In the genomic region with DNA sequence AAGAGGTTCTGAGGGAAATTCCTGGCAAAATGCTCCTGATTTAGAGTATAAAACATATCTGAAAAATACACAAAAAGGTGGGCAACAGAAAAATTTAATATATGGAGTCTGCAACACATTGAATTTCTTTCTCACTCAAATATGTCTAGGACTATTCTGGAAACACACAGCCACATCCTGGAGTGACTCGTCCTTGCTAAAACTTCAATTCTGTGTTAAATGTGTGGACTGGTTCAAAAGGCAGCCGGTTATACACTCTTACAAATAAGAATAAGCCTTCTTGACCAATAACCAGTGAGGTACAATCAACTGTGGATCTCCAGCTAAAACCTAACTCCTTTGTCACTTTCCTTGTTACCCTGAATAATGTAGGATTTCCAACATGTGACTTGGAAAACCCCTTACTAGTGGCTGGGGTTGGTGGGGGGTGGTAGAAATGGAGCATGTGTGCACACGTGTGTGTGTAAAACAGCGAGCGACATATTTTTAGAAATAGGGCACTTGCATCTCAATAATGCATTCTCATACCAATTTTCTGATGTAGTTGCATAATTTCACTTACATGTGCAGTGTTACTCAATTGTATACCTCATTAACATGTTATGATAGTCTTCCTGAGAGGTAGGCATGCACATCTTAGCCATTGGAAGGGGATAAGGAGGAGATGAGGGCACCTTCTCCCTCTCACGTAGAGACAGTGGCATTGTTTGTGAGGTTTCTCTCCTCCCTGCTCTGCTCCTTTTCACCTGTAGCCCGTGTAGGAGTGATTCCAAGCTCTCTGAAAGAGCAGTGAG, we compare ENCODE assay signal across 32 cellular contexts. TPM values are rescaled to one million over a fixed set of nuclear protein-coding genes. Genes with fewer than 3 reads are reported as not detected.
DNase-seq lines count a peak whose midpoint lies in the region; ATAC-seq and TF ChIP-seq lines count a peak whose summit lies in the region.
"Had no signal": no experiment of that assay in that cellular context is flagged by ENCODE, and none has a peak within 500 bp of the region (broad histone marks: within the 10 kb centered on the region; RNA-seq: fewer than 3 reads in every experiment).

No MANE protein-coding gene starts in this region.

- POLR2A ChIA-PET in IMR-90 (lab: Charles Lee; ENCODE audit: unreplicated experiment): no interaction called here

- H3K9me3 Mint-ChIP-seq in osteocyte (ENCODE audit: unreplicated experiment): no peaks in the 10 kb centered on the region
- no peaks in the 10 kb centered on the region for H3K9me3 Mint-ChIP-seq in stimulated activated effector memory CD8-positive, alpha-beta T cell treated with anti-CD3 and anti-CD28 coated beads, Interleukin-12 subunit alpha, Interleukin-12 subunit beta, amount 100 ng/mL, for 72 hours

- CTCF ChIA-PET in IMR-90 (lab: Yijun Ruan, JAX): no interaction called here

- no peak overlapping the region for H3K4me3 ChIP-seq in IMR-90 (ENCODE audit: insufficient read depth, low read depth, low read length)
- H3K4me3 ChIP-seq in smooth muscle cell: no peak overlapping the region
- no peak overlapping the region for H3K4me3 ChIP-seq in gastroesophageal sphincter
- H3K4me3 ChIP-seq: coronary artery, hepatocyte, K562, SJSA1, testis, vagina had no signal

- H2BK5ac ChIP-seq in IMR-90 (ENCODE audit: low read depth, low read length, poor library complexity, severe bottlenecking): peak overlapping the region; percentile 85

- H4K91ac ChIP-seq in IMR-90 (ENCODE audit: insufficient read depth, low read depth, low read length): peak overlapping the region; percentile 95

- H2BK120ac ChIP-seq in IMR-90 (ENCODE audit: low read depth, low read length): peak overlapping the region; percentile 81

- peaks cover 65% of the 10 kb centered on the region for H3K4me1 Mint-ChIP-seq in osteocyte (ENCODE audit: unreplicated experiment)
- no peaks in the 10 kb centered on the region for H3K4me1 Mint-ChIP-seq in stimulated activated effector memory CD8-positive, alpha-beta T cell treated with anti-CD3 and anti-CD28 coated beads, Interleukin-12 subunit alpha, Interleukin-12 subunit beta, amount 100 ng/mL, for 72 hours
- H3K4me1 Mint-ChIP-seq: endodermal cell, T-helper 17 cell had no signal

- H3K9me1 ChIP-seq in IMR-90 (ENCODE audit: insufficient read depth, low read length): peaks cover 24% of the 10 kb centered on the region

- no peaks in the 10 kb centered on the region for H4K20me1 ChIP-seq in IMR-90 (ENCODE audit: insufficient read depth, low read length)
- no peaks in the 10 kb centered on the region for H4K20me1 ChIP-seq in smooth muscle cell (ENCODE audit: low read depth)

- peak overlapping the region; percentile 89 for H3K4ac ChIP-seq in IMR-90 (ENCODE audit: low read depth, low read length)

- DNase-seq in EH (ENCODE audit: low read depth) (peak; percentile 67), IMR-90 (peak; percentile 57), epithelial cell of prostate (ENCODE audit: low read depth, low spot score) (no peak), osteocyte (ENCODE audit: extremely low spot score, unreplicated experiment) (no peak), smooth muscle cell (lab: John Stamatoyannopoulos, UW; ENCODE audit: unreplicated experiment) (no peak), activated gamma-delta T cell (lab: John Stamatoyannopoulos, UW) (no peak)
- DNase-seq in stimulated activated effector memory CD8-positive, alpha-beta T cell treated with anti-CD3 and anti-CD28 coated beads, Interleukin-12 subunit alpha, Interleukin-12 subunit beta, amount 100 ng/mL, for 72 hours (ENCODE audit: low spot score in 2 of 2): no peak
- DNase-seq: activated CD4-positive, alpha-beta T cell treated with anti-CD3 and anti-CD28 coated beads for 4 hours; activated CD8-positive, alpha-beta memory T cell treated with anti-CD3 and anti-CD28 coated beads for 24 hours; activated naive CD4-positive, alpha-beta T cell treated with Interleukin-2 at 50 U/mL for 16 hours; activated T-cell treated with anti-CD3 and anti-CD28 coated beads, Interleukin-2, amount 50 U/mL, for 24 hours; amniotic stem cell; endodermal cell; MV-4-11; naive thymus-derived CD4-positive, alpha-beta T cell; NCI-H1694 treated with DMSO at 0.1 percent for 48 hours; NCI-H2171 treated with DMSO at 0.1 percent for 48 hours; NCI-H69; occipital lobe; retina; stimulated activated CD4-positive, alpha-beta T cell treated with anti-CD3 and anti-CD28 coated beads, Interleukin-12 subunit alpha, Interleukin-12 subunit beta, amount 100 ng/mL, for 4 hours; stimulated activated CD4-positive, alpha-beta T cell treated with anti-CD3 and anti-CD28 coated beads, Interleukin-4, amount 100 ng/mL, for 4 hours; stimulated activated naive CD4-positive, alpha-beta T cell treated with Interleukin-2 at 50 U/mL for 16 hours; T-helper 17 cell; testis had no signal

- peaks cover 22 to 32% of the 10 kb centered on the region in 2 experiments for H3K79me1 ChIP-seq in IMR-90 (ENCODE audit: low read depth in 1 of 2, low read length in 2 of 2)

- peaks cover 29% of the 10 kb centered on the region for H3K4me1 ChIP-seq in IMR-90 (ENCODE audit: control insufficient read depth, insufficient read depth, low read length)
- peaks cover 17% of the 10 kb centered on the region for H3K4me1 ChIP-seq in smooth muscle cell (ENCODE audit: low read depth)
- H3K4me1 ChIP-seq in gastroesophageal sphincter: peaks cover 0 to 20% (median 0%) of the 10 kb centered on the region in 3 donors

- ATAC-seq in IMR-90 (ENCODE audit: low read depth) (no peak), gastroesophageal sphincter (no peak)
- ATAC-seq in stimulated activated effector memory CD8-positive, alpha-beta T cell treated with anti-CD3 and anti-CD28 coated beads, Interleukin-12 subunit alpha, Interleukin-12 subunit beta, amount 100 ng/mL, for 72 hours: no peak
- ATAC-seq: K562; left lobe of liver; naive thymus-derived CD4-positive, alpha-beta T cell; T-helper 17 cell had no signal

- H2AK5ac ChIP-seq in IMR-90 (ENCODE audit: low read depth, low read length): peak overlapping the region; percentile 96

- no CpG with 5 or more reads among the region's 7 CpGs for WGBS in IMR-90 (ENCODE audit: extremely low coverage in 2 of 2, insufficient read length in 1 of 2), 2 experiments
- 91% methylated on average over 7 of the region's 7 CpGs for WGBS in smooth muscle cell (ENCODE audit: low lambda C conversion rate)
- WGBS in gastroesophageal sphincter (ENCODE audit: low coverage in 1 of 2), 2 donors: 92 to 100% methylated on average over 6 to 7 of the region's 7 CpGs

- H3K36me3 ChIP-seq in IMR-90 (ENCODE audit: control insufficient read depth, insufficient read depth, low read length) (no peaks in the 10 kb centered on the region), smooth muscle cell (ENCODE audit: low read depth) (no peaks in the 10 kb centered on the region), gastroesophageal sphincter (no peaks in the 10 kb centered on the region)
- H3K36me3 ChIP-seq: SJSA1, vagina had no signal

- H3K4me2 ChIP-seq in IMR-90 (ENCODE audit: low read depth, low read length) (no peak overlapping the region; the same call in 1 of the 2 replicates), smooth muscle cell (no peak overlapping the region)
- H3K4me2 ChIP-seq: hepatocyte had no signal

- H4K8ac ChIP-seq in IMR-90 (ENCODE audit: low read depth in 2 of 2, low read length in 2 of 2): peak overlapping the region; percentile 67 to 89

- H3K9ac ChIP-seq in IMR-90 (ENCODE audit: low read depth, low read length): no peak overlapping the region
- no peak overlapping the region for H3K9ac ChIP-seq in smooth muscle cell (ENCODE audit: low read depth)

- no peak overlapping the region for H3K4me3 Mint-ChIP-seq in osteocyte (ENCODE audit: unreplicated experiment)
- no peak overlapping the region for H3K4me3 Mint-ChIP-seq in stimulated activated effector memory CD8-positive, alpha-beta T cell treated with anti-CD3 and anti-CD28 coated beads, Interleukin-12 subunit alpha, Interleukin-12 subunit beta, amount 100 ng/mL, for 72 hours
- H3K4me3 Mint-ChIP-seq: activated T-cell treated with anti-CD3 and anti-CD28 coated beads, Interleukin-2, amount 50 U/mL, for 24 hours; endodermal cell; naive thymus-derived CD4-positive, alpha-beta T cell; T-helper 17 cell had no signal

- peak overlapping the region; percentile 79 for H2BK20ac ChIP-seq in IMR-90 (ENCODE audit: low read depth, low read length)

- intact Hi-C loops in IMR-90 (cut with micrococcal nuclease): no loop called here

- peak overlapping the region; percentile 94 for H2BK15ac ChIP-seq in IMR-90 (ENCODE audit: low read depth, low read length)

- TF ChIP-seq EP300 in gastroesophageal sphincter (IDR thresholded peaks at IDR 0.05): no peak

- H4K5ac ChIP-seq in IMR-90 (ENCODE audit: low read depth, low read length): peak overlapping the region; percentile 95

- peak overlapping the region; percentile 88 for H3K14ac ChIP-seq in IMR-90 (replicated peaks; ENCODE audit: low read depth, low read length)

- 0 out of 2 replicates have a peak overlapping the region, but pooled peaks have one; percentile 24 for H3K56ac ChIP-seq in IMR-90 (ENCODE audit: extremely low read depth, insufficient read depth, low read length)

- no peaks in the 10 kb centered on the region for H3K79me2 ChIP-seq in smooth muscle cell (ENCODE audit: low read depth)
- H3K79me2 ChIP-seq: hepatocyte had no signal

- H2AFZ ChIP-seq in IMR-90 (replicated peaks; ENCODE audit: low read length, poor library complexity) (no peak overlapping the region), smooth muscle cell (ENCODE audit: low read depth) (no peak overlapping the region)
- H2AFZ ChIP-seq: hepatocyte had no signal

- H3K9me3 ChIP-seq in IMR-90 (ENCODE audit: control insufficient read depth, insufficient read depth, low read length) (no peaks in the 10 kb centered on the region), smooth muscle cell (replicated peaks; ENCODE audit: low read depth) (no peaks in the 10 kb centered on the region), gastroesophageal sphincter (no peaks in the 10 kb centered on the region)
- H3K9me3 ChIP-seq: testis, vagina had no signal

- H3K27me3 Mint-ChIP-seq in osteocyte (ENCODE audit: unreplicated experiment): no peaks in the 10 kb centered on the region
- H3K27me3 Mint-ChIP-seq: activated T-cell treated with anti-CD3 and anti-CD28 coated beads, Interleukin-2, amount 50 U/mL, for 24 hours; T-helper 17 cell had no signal

- peak overlapping the region; percentile 47 for H3K27ac Mint-ChIP-seq in osteocyte (ENCODE audit: unreplicated experiment)
- H3K27ac Mint-ChIP-seq in stimulated activated effector memory CD8-positive, alpha-beta T cell treated with anti-CD3 and anti-CD28 coated beads, Interleukin-12 subunit alpha, Interleukin-12 subunit beta, amount 100 ng/mL, for 72 hours: no peak overlapping the region
- H3K27ac Mint-ChIP-seq: activated T-cell treated with anti-CD3 and anti-CD28 coated beads, Interleukin-2, amount 50 U/mL, for 24 hours; endodermal cell; naive thymus-derived CD4-positive, alpha-beta T cell; T-helper 17 cell had no signal

- no peaks in the 10 kb centered on the region for H3F3A ChIP-seq in smooth muscle cell (ENCODE audit: low read depth)

- no TSS peak for BruUV-seq in IMR-90 (replicated peaks; lab: Mats Ljungman, UMichigan)

- in situ Hi-C loops in IMR-90 (cut with MboI; ENCODE audit: low sequenced_read_pairs): no loop called here

- no peaks in the 10 kb centered on the region for H3K27me3 ChIP-seq in IMR-90 (ENCODE audit: control insufficient read depth, insufficient read depth, low read length)
- H3K27me3 ChIP-seq in smooth muscle cell (ENCODE audit: low read depth): no peaks in the 10 kb centered on the region
- no peaks in the 10 kb centered on the region for H3K27me3 ChIP-seq in gastroesophageal sphincter
- H3K27me3 ChIP-seq: hepatocyte, SJSA1, testis, vagina had no signal

- dilution Hi-C loops in IMR-90 (cut with HindIII; ENCODE audit: low sequenced_read_pairs, unreplicated experiment): no loop called here

- no peak for TF ChIP-seq RAD21 in IMR-90 (IDR thresholded peaks at IDR 0.05; ENCODE audit: low read length)

- peak overlapping the region; percentile 97 for H3K27ac ChIP-seq in IMR-90 (ENCODE audit: insufficient read depth, low read length)
- H3K27ac ChIP-seq in epithelial cell of prostate: peak overlapping the region; percentile 88
- H3K27ac ChIP-seq in smooth muscle cell (ENCODE audit: low read depth): no peak overlapping the region
- H3K27ac ChIP-seq in gastroesophageal sphincter: no peak overlapping the region
- H3K27ac ChIP-seq: coronary artery, hepatocyte, SJSA1, testis, vagina had no signal

- TF ChIP-seq POLR2A in IMR-90 (IDR thresholded peaks at IDR 0.05; ENCODE audit: low read depth, low read length) (no peak), gastroesophageal sphincter (IDR thresholded peaks at IDR 0.05) (no peak)

- H2AK9ac ChIP-seq in IMR-90 (replicated peaks; ENCODE audit: low read depth, low read length, poor library complexity): no peak overlapping the region

- peak overlapping the region; percentile 80 for H3K23ac ChIP-seq in IMR-90 (ENCODE audit: low read depth, low read length)

- H3K36me3 Mint-ChIP-seq in osteocyte (ENCODE audit: unreplicated experiment): no peaks in the 10 kb centered on the region
- H3K36me3 Mint-ChIP-seq in stimulated activated effector memory CD8-positive, alpha-beta T cell treated with anti-CD3 and anti-CD28 coated beads, Interleukin-12 subunit alpha, Interleukin-12 subunit beta, amount 100 ng/mL, for 72 hours: no peaks in the 10 kb centered on the region
- H3K36me3 Mint-ChIP-seq: naive thymus-derived CD4-positive, alpha-beta T cell had no signal

- peak overlapping the region; percentile 97 for H3K18ac ChIP-seq in IMR-90 (ENCODE audit: low read depth, low read length)

- TF ChIP-seq CTCF in IMR-90 (conservative IDR thresholded peaks at IDR 0.05; ENCODE audit: low read depth, low read length) (no peak), osteocyte (IDR thresholded peaks at IDR 0.05) (no peak), smooth muscle cell (IDR thresholded peaks at IDR 0.05; ENCODE audit: borderline replicate concordance, insufficient read depth, poor library complexity, severe bottlenecking) (no peak), gastroesophageal sphincter (IDR thresholded peaks at IDR 0.05) (no peak)

RNA-seq across cellular contexts. Expression of a gene that starts 44.4 kb away (rescaled TPM):
- total RNA-seq in IMR-90 (2012; rRNA removed): 331 and 449 TPM in 2 replicates
- 111 and 136 TPM in 2 replicates for polyA plus RNA-seq in IMR-90 (2012; rRNA removed)
- 23.5 and 27.4 TPM in 2 replicates for polyA plus RNA-seq in IMR-90 (2012; cell fraction: cytosol; rRNA removed)
- polyA plus RNA-seq in IMR-90 (2012; cell fraction: nucleus; rRNA removed; ENCODE audit: low replicate concordance): 14.3 and 120 TPM in 2 replicates
- 146 and 160 TPM in 2 replicates for total RNA-seq in osteocyte
- total RNA-seq in smooth muscle cell: 256 and 320 TPM in 2 replicates
- polyA plus RNA-seq in smooth muscle cell: 125 and 163 TPM in 2 replicates
- total RNA-seq in gastroesophageal sphincter: 100 to 1,000 TPM in 2 of 4 donors, 10 to 100 TPM in 2; 31.0 to 154 (median 81.0) TPM
- total RNA-seq: naive thymus-derived CD4-positive, alpha-beta T cell; T-helper 17 cell had no signal
- polyA plus RNA-seq: naive thymus-derived CD4-positive, alpha-beta T cell had no signal

Comparison
In these comparisons a context has a peak if more than half of its experiments do, and no peak if none do; other contexts are left out.
1. DNase-seq: peak in EH (single experiment) and IMR-90 (single experiment); none in epithelial cell of prostate (single experiment), osteocyte (single experiment), smooth muscle cell (single experiment), stimulated activated effector memory CD8-positive, alpha-beta T cell treated with anti-CD3 and anti-CD28 coated beads, Interleukin-12 subunit alpha, Interleukin-12 subunit beta, amount 100 ng/mL, for 72 hours (0 of 2) and activated gamma-delta T cell (single experiment).
2. H3K27ac ChIP-seq: peak in IMR-90 (single experiment) and epithelial cell of prostate (single experiment); none in smooth muscle cell (single experiment) and gastroesophageal sphincter (0 of 4).